In genomic region chr13:30850867-30851211, GRCh38 we compare ENCODE assay signal across 33 cellular contexts. TPM values are rescaled to one million over a fixed set of nuclear protein-coding genes. Genes with fewer than 3 reads are reported as not detected.
"Had no signal": no experiment of that assay in that cellular context is flagged by ENCODE, and none has a peak within 500 bp of the region (broad histone marks: within the 10 kb centered on the region; RNA-seq: fewer than 3 reads in every experiment).

No MANE protein-coding gene starts in this region.

- H3K36me3 ChIP-seq: adrenal gland, cardiac muscle cell had no signal

- H3K4me3 ChIP-seq: adrenal gland, cardiac muscle cell had no signal

- H3K9me3 ChIP-seq: adrenal gland had no signal

- DNase-seq: activated B cell treated with CpG ODN at 0.5 μM for 24 hours; activated CD4-positive, alpha-beta memory T cell treated with anti-CD3 and anti-CD28 coated beads for 36 hours; activated CD4-positive, alpha-beta T cell treated with anti-CD3 and anti-CD28 coated beads for 4 hours; activated CD4-positive, alpha-beta T cell treated with anti-CD3 and anti-CD28 coated beads, Interleukin-2, amount 10 ng/mL, durations not matched to agents 24 days and 14 days; activated CD4-positive, alpha-beta T cell treated with anti-CD3 and anti-CD28 coated beads, Interleukin-2, amount 50 U/mL, for 1 hour; activated CD4-positive, alpha-beta T cell treated with anti-CD3 and anti-CD28 coated beads, Interleukin-2, amount 50 U/mL, for 4 hours; activated CD4-positive, CD25-positive, alpha-beta regulatory T cell treated with anti-CD3 and anti-CD28 coated beads, Interleukin-2, amount 50 U/mL, for 72 hours; activated CD8-positive, alpha-beta memory T cell treated with anti-CD3 and anti-CD28 coated beads, Interleukin-2, amount 50 U/mL, for 4 hours; activated CD8-positive, alpha-beta T cell treated with anti-CD3 and anti-CD28 coated beads for 36 hours; activated effector memory CD4-positive, alpha-beta T cell treated with anti-CD3 and anti-CD28 coated beads, Interleukin-2, amount 50 U/mL, for 16 hours; activated gamma-delta T cell treated with Interleukin-2 at 50 U/mL for 16 hours; activated naive CD4-positive, alpha-beta T cell; activated naive CD4-positive, alpha-beta T cell treated with anti-CD3 and anti-CD28 coated beads for 36 hours; activated naive CD4-positive, alpha-beta T cell treated with anti-CD3 and anti-CD28 coated beads, Interleukin-2, amount 50 U/mL, for 16 hours; activated naive CD8-positive, alpha-beta T cell treated with anti-CD3 and anti-CD28 coated beads for 36 hours; activated T-cell treated with anti-CD3 and anti-CD28 coated beads for 4 hours; activated T-cell treated with anti-CD3 and anti-CD28 coated beads, Interleukin-2, amount 50 U/mL, for 1 hour; activated T-cell treated with anti-CD3 and anti-CD28 coated beads, Interleukin-2, amount 50 U/mL, for 4 hours; activated T-cell treated with anti-CD3 and anti-CD28 coated beads, Interleukin-2, amount 50 U/mL, for 72 hours; adrenal gland; amniotic stem cell; aorta; caudate nucleus; cerebellar nuclear complex; T-helper 2 cell; T-helper 9 cell had no signal

- ATAC-seq: activated CD8-positive, alpha-beta T cell treated with anti-CD3 and anti-CD28 coated beads for 36 hours; activated naive CD4-positive, alpha-beta T cell treated with anti-CD3 and anti-CD28 coated beads, Interleukin-2, amount 50 U/mL, for 72 hours; activated T-cell treated with anti-CD3 and anti-CD28 coated beads, Interleukin-2, amount 50 U/mL, for 4 hours; activated T-cell treated with anti-CD3 and anti-CD28 coated beads, Interleukin-2, amount 50 U/mL, for 72 hours; activated T-helper 17 cell treated with anti-CD3 and anti-CD28 coated beads, Interleukin-2, amount 50 U/mL, for 72 hours had no signal

- H3K27ac ChIP-seq: adrenal gland, cardiac muscle cell, VCaP had no signal

- FAIRE-seq: TTC549 had no signal

- H3K27me3 ChIP-seq: adrenal gland, cardiac muscle cell had no signal

RNA-seq across cellular contexts. Expression of gene MEDAG, which starts 55.2 kb away (rescaled TPM):
- total RNA-seq: activated B cell treated with CpG ODN at 0.5 μM for 24 hours; activated CD4-positive, alpha-beta memory T cell treated with anti-CD3 and anti-CD28 coated beads for 36 hours; activated CD4-positive, alpha-beta T cell treated with anti-CD3 and anti-CD28 coated beads, Interleukin-2, amount 10 ng/mL, durations not matched to agents 24 days and 14 days; activated CD8-positive, alpha-beta memory T cell treated with anti-CD3 and anti-CD28 coated beads for 36 hours; activated CD8-positive, alpha-beta T cell treated with anti-CD3 and anti-CD28 coated beads for 36 hours; activated naive CD4-positive, alpha-beta T cell treated with anti-CD3 and anti-CD28 coated beads for 36 hours; activated naive CD4-positive, alpha-beta T cell treated with anti-CD3 and anti-CD28 coated beads, Interleukin-2, amount 50 U/mL, for 72 hours; activated naive CD8-positive, alpha-beta T cell treated with anti-CD3 and anti-CD28 coated beads for 36 hours; activated T-cell treated with anti-CD3 and anti-CD28 coated beads, Interleukin-2, amount 50 U/mL, for 4 hours; activated T-helper 1 cell treated with anti-CD3 and anti-CD28 coated beads, Interleukin-12 subunit alpha, Interleukin-12 subunit beta, Interleukin-2, Interleukin-4 antibody, amounts not matched to agents 30 ng/mL and 10 ng/mL and 1 ng/mL, durations not matched to agents 14 hours and 24 hours and 36 hours had no signal
- polyA plus RNA-seq: cardiac muscle cell had no signal
